8 cellular contexts compared by ENCODE assay signal in the genomic region with DNA sequence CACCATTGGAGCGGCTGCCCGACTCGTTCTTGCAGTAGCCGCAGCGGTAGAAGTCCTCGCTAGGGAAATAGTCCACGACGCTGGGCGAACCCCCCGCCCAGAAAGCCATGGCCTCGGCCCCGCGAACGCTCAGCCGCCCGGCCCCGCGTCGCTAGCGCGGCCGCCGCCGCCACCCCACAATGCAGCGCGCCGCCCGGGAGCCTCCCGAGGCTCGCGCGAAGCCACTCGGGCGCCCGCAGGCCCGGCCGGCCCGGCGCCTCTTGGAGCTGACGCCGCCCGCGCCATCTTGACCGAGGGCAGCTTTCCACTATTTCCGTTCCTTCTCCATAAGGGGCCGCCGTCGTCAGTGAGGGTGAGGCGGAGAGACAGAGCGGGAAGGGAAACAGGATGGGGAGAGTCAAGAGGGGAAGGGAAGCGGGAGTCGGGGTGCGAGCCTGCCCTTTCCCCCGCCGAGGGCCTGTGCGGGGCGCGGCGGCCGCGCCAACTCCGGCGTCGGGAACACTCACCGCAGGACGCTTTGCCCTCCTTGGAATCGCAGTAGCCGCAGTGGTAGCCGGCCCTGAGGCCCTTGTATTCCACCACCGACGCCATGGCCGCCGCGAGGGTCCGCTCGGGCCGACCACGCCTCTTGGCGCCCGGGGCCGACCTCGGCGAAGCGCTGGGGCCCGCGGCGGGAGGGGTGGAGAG. TPM values are rescaled to one million over a fixed set of nuclear protein-coding genes. Genes with fewer than 3 reads are reported as not detected.
DNase-seq lines count a peak whose midpoint lies in the region; ATAC-seq and TF ChIP-seq lines count a peak whose summit lies in the region.

A gene (minus strand): TSS at position 191 of the 687 bp plus-strand sequence. CDS start 82 bp downstream, at position 109.

- H3K27ac ChIP-seq in HUES6 (ENCODE audit: low read depth, low read length), result peak within 1 kb of the TSS; percentile 92
- H3K27ac ChIP-seq in OCI-LY7 (ENCODE audit: low read depth, low read length, poor library complexity, severe bottlenecking), result peak within 1 kb of the TSS; percentile 67

- H4K20me1 ChIP-seq in OCI-LY7 (ENCODE audit: insufficient read depth, low read length), result no peaks in the 10 kb centered on the region

- peaks cover 45% of the 10 kb centered on the region for H3K79me2 ChIP-seq in OCI-LY7 (ENCODE audit: insufficient read depth, low read depth, low read length)

- ATAC-seq in GM21423 (IDR thresholded peaks at IDR 0.05; ENCODE audit: unreplicated experiment), result peak; percentile 83

- intact Hi-C loops in OCI-LY7 (cut with micrococcal nuclease; ENCODE audit: unreplicated experiment), result loop anchor here (1.0 to 10.0 kb wide), 2 partner anchors 46 to 1073 kb away; a partner anchor contains a TSS

- peaks cover 4% of the 10 kb centered on the region; the same call in 1 of the 2 replicates for H3K36me3 ChIP-seq in HUES6 (ENCODE audit: control insufficient read depth, insufficient read depth, low read length)
- H3K36me3 ChIP-seq in OCI-LY7 (ENCODE audit: insufficient read depth, low read length), result peaks cover 16% of the 10 kb centered on the region; the same call in 1 of the 2 replicates

- H3K27me3 ChIP-seq in HUES6 (ENCODE audit: control insufficient read depth, insufficient read depth, low read length), result no peaks in the 10 kb centered on the region

- BruUV-seq in OCI-LY7 (replicated peaks; lab: Mats Ljungman, UMichigan), result no TSS peak

- H3K9me3 ChIP-seq in HUES6 (ENCODE audit: control insufficient read depth, insufficient read depth, low read depth, low read length) (no peaks in the 10 kb centered on the region), OCI-LY7 (ENCODE audit: low read length) (no peaks in the 10 kb centered on the region)

- H2AFZ ChIP-seq in OCI-LY7 (ENCODE audit: low read length), result peak within 1 kb of the TSS; percentile 82

- POLR2A ChIA-PET in OCI-LY7 (lab: Charles Lee), result interaction anchor here (1.2 kb wide), 1 partner anchor 8 kb away, joined by 4 read pairs; no protein-coding TSS in a partner anchor

- H3K4me1 ChIP-seq in HUES6 (ENCODE audit: control insufficient read depth, insufficient read depth, low read length) (0 out of 2 replicates have a peak, but pooled peaks cover 4% of the 10 kb centered on the region), OCI-LY7 (ENCODE audit: insufficient read depth, low read length, poor library complexity, severe bottlenecking) (peaks cover 28% of the 10 kb centered on the region)

- CTCF ChIA-PET in OCI-LY7 (lab: Charles Lee; ENCODE audit: unreplicated experiment), result interaction anchor here (0.6 kb wide), 1 partner anchor 34 kb away, joined by 3 read pairs; no protein-coding TSS in a partner anchor

- H3K9ac ChIP-seq in HUES6 (ENCODE audit: low read length), result peak within 1 kb of the TSS; percentile 96

- DNase-seq in D341Med (ENCODE audit: low spot score) (peak; percentile 88), OCI-LY7 (ENCODE audit: low spot score) (peak; percentile 90), activated T-cell treated with anti-CD3 and anti-CD28 coated beads for 24 hours (ENCODE audit: low read depth) (peak; percentile 78), epidermal melanocyte (ENCODE audit: insufficient read length, low spot score) (peak; percentile 85), middle frontal gyrus (ENCODE audit: extremely low spot score, low spot score) (peak; percentile 91)
- DNase-seq in stimulated activated CD8-positive, alpha-beta memory T cell treated with anti-CD3 and anti-CD28 coated beads, Interleukin-2, amount 100 ng/mL, for 1 hour (ENCODE audit: low read depth in 2 of 2), result peak; percentile 55 to 67

- no peak for TF ChIP-seq CTCF in OCI-LY7 (conservative IDR thresholded peaks at IDR 0.05; ENCODE audit: low read length)

- peak within 1 kb of the TSS; percentile 70 for H3K4me3 ChIP-seq in HUES6 (ENCODE audit: low read depth, low read length)
- H3K4me3 ChIP-seq in OCI-LY7 (ENCODE audit: low read depth, low read length, poor library complexity, severe bottlenecking), result peak within 1 kb of the TSS; percentile 96

- no peaks in the 10 kb centered on the region for H3K9me2 ChIP-seq in OCI-LY7 (ENCODE audit: insufficient read depth, low read length)

- peak within 1 kb of the TSS; percentile 98 for H3K4me2 ChIP-seq in OCI-LY7 (ENCODE audit: low read length)

RNA-seq across cellular contexts. Expression of the gene that starts here (rescaled TPM):
- total RNA-seq in OCI-LY7 (2014; rRNA removed; shearing (Covaris generic)), result 14.8 and 17.8 TPM in 2 replicates
- total RNA-seq in OCI-LY7 (2022), result 44.7 and 45.2 TPM in 2 replicates

Comparison
In these comparisons a context has a peak if more than half of its experiments do, and no peak if none do; other contexts are left out.
1. Peak in every context shown above with its lines: DNase-seq, ATAC-seq, H3K4me3 ChIP-seq and H3K27ac ChIP-seq.